8 cellular contexts compared by ENCODE assay signal in genomic region chr5:88269222-88269771, GRCh38. TPM values are rescaled to one million over a fixed set of nuclear protein-coding genes. Genes with fewer than 3 reads are reported as not detected.
DNase-seq lines count a peak whose midpoint lies in the region; ATAC-seq, FAIRE-seq and TF ChIP-seq lines count a peak whose summit lies in the region.

No MANE protein-coding gene starts in this region.

- peaks cover 6% of the 10 kb centered on the region for H3K36me3 ChIP-seq in bronchial epithelial cell (ENCODE audit: control insufficient read depth, insufficient read depth, low read length)
- peaks cover 0 to 10% of the 10 kb centered on the region in 2 donors for H3K36me3 ChIP-seq in left lung

- peak in 2 of 10 experiments; percentile 4 to 8 for DNase-seq in CD4-positive, alpha-beta T cell
- DNase-seq in RWPE1 (ENCODE audit: low spot score), result peak; percentile 50
- peak; percentile 44 for DNase-seq in bronchial epithelial cell (ENCODE audit: low read depth)
- peak in 1 of 2 donors; percentile 38 for DNase-seq in left lung
- DNase-seq in stimulated activated naive CD8-positive, alpha-beta T cell treated with anti-CD3 and anti-CD28 coated beads, Interleukin-15, amount 100 ng/mL, for 72 hours, result peak; percentile 16
- DNase-seq in stimulated activated CD4-positive, alpha-beta T cell treated with anti-CD3 and anti-CD28 coated beads, Interleukin-12 subunit alpha, Interleukin-12 subunit beta, amount 100 ng/mL, for 4 hours, result no peak

- H3K27ac ChIP-seq in CD4-positive, alpha-beta T cell (ENCODE audit: low read depth, low read length), result peak overlapping the region; percentile 79
- H3K27ac ChIP-seq in RWPE1 (peak overlapping the region; percentile 85), left lung (peak overlapping the region; percentile 42)

- intact Hi-C loops in CD4-positive, alpha-beta T cell (cut with DNase I, micrococcal nuclease), result loop anchor here (5.0 to 10.0 kb wide), 4 partner anchors 64 to 1652 kb away; partner anchors contain the start of genes CCNH (in 1 of the 2) and COX7C (in 1 of the 2)
- intact Hi-C loops in left lung (cut with DNase I), result no loop called here

- H3K27ac Mint-ChIP-seq in CD4-positive, alpha-beta T cell, result peak overlapping the region; percentile 96
- peak overlapping the region; percentile 98 to 99 for H3K27ac Mint-ChIP-seq in stimulated activated naive CD8-positive, alpha-beta T cell treated with anti-CD3 and anti-CD28 coated beads, Interleukin-15, amount 100 ng/mL, for 72 hours

- H3K4me1 Mint-ChIP-seq in CD4-positive, alpha-beta T cell (ENCODE audit: low read depth), result peaks cover 71% of the 10 kb centered on the region
- H3K4me1 Mint-ChIP-seq in stimulated activated naive CD8-positive, alpha-beta T cell treated with anti-CD3 and anti-CD28 coated beads, Interleukin-15, amount 100 ng/mL, for 72 hours, result peaks cover 45% of the 10 kb centered on the region

- POLR2A ChIA-PET in CD4-positive, alpha-beta T cell (lab: Charles Lee), result no interaction called here
- POLR2A ChIA-PET in RWPE1 (lab: Yijun Ruan, JAX; ENCODE audit: low non-redundant PET), result interaction anchor here (1.2 kb wide), 1 partner anchor 9 kb away, joined by 3 read pairs; no protein-coding TSS in a partner anchor

- no peaks in the 10 kb centered on the region for H3K9me3 ChIP-seq in CD4-positive, alpha-beta T cell (ENCODE audit: control insufficient read depth, low read length)
- H3K9me3 ChIP-seq in left lung, result peaks cover 0 to 3% of the 10 kb centered on the region in 2 donors

- H3K36me3 Mint-ChIP-seq in CD4-positive, alpha-beta T cell (ENCODE audit: low read depth), result peaks cover 77% of the 10 kb centered on the region

- H3K4me3 ChIP-seq in bronchial epithelial cell (ENCODE audit: low read depth, low read length), result peak overlapping the region; percentile 61
- peak overlapping the region; percentile 64 to 95 for H3K4me3 ChIP-seq in left lung

- peaks cover 6 to 33% of the 10 kb centered on the region in 2 donors for H3K4me1 ChIP-seq in left lung

- H3K4me3 Mint-ChIP-seq in CD4-positive, alpha-beta T cell, result peak overlapping the region; percentile 97
- peak overlapping the region; percentile 94 to 96 for H3K4me3 Mint-ChIP-seq in stimulated activated naive CD8-positive, alpha-beta T cell treated with anti-CD3 and anti-CD28 coated beads, Interleukin-15, amount 100 ng/mL, for 72 hours

- H3K27me3 ChIP-seq in CD4-positive, alpha-beta T cell (ENCODE audit: control insufficient read depth, insufficient read depth, low read length), result no peaks in the 10 kb centered on the region
- H3K27me3 ChIP-seq in bronchial epithelial cell (ENCODE audit: control insufficient read depth, insufficient read depth, low read length) (no peaks in the 10 kb centered on the region), left lung (no peaks in the 10 kb centered on the region)

- no peaks in the 10 kb centered on the region for H3K9me3 Mint-ChIP-seq in CD4-positive, alpha-beta T cell
- peaks cover 0 to 5% of the 10 kb centered on the region in 2 donors for H3K9me3 Mint-ChIP-seq in stimulated activated naive CD8-positive, alpha-beta T cell treated with anti-CD3 and anti-CD28 coated beads, Interleukin-15, amount 100 ng/mL, for 72 hours

- H3K27me3 Mint-ChIP-seq in CD4-positive, alpha-beta T cell, result no peaks in the 10 kb centered on the region
- no peaks in the 10 kb centered on the region for H3K27me3 Mint-ChIP-seq in stimulated activated naive CD8-positive, alpha-beta T cell treated with anti-CD3 and anti-CD28 coated beads, Interleukin-15, amount 100 ng/mL, for 72 hours

- FAIRE-seq in bronchial epithelial cell (lab: Jason Lieb, UNC), result no peak

- TF ChIP-seq CTCF in CD4-positive, alpha-beta T cell (IDR thresholded peaks at IDR 0.05), result no peak
- TF ChIP-seq CTCF in RWPE1 (conservative IDR thresholded peaks at IDR 0.05; ENCODE audit: low read depth) (no peak), bronchial epithelial cell (IDR thresholded peaks at IDR 0.05; ENCODE audit: insufficient read depth, low read length, severe bottlenecking) (no peak), left lung (IDR thresholded peaks at IDR 0.05) (no peak)

- CTCF ChIA-PET in CD4-positive, alpha-beta T cell (lab: Charles Lee), result no interaction called here
- CTCF ChIA-PET in RWPE1 (lab: Yijun Ruan, JAX), result no interaction called here

- peak; percentile 10 for ATAC-seq in CD4-positive, alpha-beta T cell (ENCODE audit: poor library complexity)
- peak; percentile 15 for ATAC-seq in GM18907 (IDR thresholded peaks at IDR 0.05; ENCODE audit: unreplicated experiment)
- ATAC-seq in HG03108 (IDR thresholded peaks at IDR 0.05; ENCODE audit: unreplicated experiment), result peak; percentile 7
- peak; percentile 46 for ATAC-seq in left lung
- peak; percentile 14 for ATAC-seq in stimulated activated naive CD8-positive, alpha-beta T cell treated with anti-CD3 and anti-CD28 coated beads, Interleukin-15, amount 100 ng/mL, for 72 hours

RNA-seq across cellular contexts. Expression of gene TMEM161B, which starts 0.7 kb away (rescaled TPM):
- total RNA-seq in CD4-positive, alpha-beta T cell, result 10 to 100 TPM; 16.7 to 19.6 TPM
- total RNA-seq in bronchial epithelial cell (17.4 and 17.9 TPM in 2 replicates), left lung (10 to 100 TPM; 13.6 to 16.3 TPM)

Comparison
In these comparisons a context has a peak if more than half of its experiments do, and no peak if none do; other contexts are left out.
1. intact Hi-C loops: an anchor here in CD4-positive, alpha-beta T cell (5.0 to 10.0 kb wide); none called in left lung.